Comparison of ENCODE assay signal across 1 cellular context in the genomic region with DNA sequence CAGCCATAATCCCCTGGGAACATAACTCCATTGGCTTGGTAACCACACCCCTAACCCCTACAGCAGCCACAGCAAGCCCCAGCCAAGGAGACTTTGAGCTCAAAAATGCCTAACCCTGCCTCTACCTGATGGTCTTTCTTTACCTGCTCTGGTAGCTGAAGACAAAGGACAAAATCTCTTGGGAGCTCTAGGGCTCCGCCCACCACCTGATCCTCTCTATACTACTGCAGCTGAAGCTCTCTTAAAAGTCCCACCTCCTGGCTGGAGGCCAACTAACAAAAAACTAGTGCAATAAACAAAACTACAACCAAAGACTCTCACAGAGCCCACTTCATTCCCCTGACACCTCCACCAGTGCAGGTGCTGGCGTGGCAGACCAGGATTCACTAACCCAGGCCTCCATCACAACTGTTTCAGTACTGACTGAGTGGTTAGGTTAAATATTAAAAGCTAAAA.
TF ChIP-seq lines count a peak whose summit lies in the region.

No MANE protein-coding gene starts in this region.

TF ChIP-seq in H1, 55 proteins besides CTCF, POLR2A, EP300 and RAD21:
- no peak for TF ChIP-seq SIRT6 (IDR thresholded peaks at IDR 0.05; ENCODE audit: low read length)
- TF ChIP-seq, protein P1, sequence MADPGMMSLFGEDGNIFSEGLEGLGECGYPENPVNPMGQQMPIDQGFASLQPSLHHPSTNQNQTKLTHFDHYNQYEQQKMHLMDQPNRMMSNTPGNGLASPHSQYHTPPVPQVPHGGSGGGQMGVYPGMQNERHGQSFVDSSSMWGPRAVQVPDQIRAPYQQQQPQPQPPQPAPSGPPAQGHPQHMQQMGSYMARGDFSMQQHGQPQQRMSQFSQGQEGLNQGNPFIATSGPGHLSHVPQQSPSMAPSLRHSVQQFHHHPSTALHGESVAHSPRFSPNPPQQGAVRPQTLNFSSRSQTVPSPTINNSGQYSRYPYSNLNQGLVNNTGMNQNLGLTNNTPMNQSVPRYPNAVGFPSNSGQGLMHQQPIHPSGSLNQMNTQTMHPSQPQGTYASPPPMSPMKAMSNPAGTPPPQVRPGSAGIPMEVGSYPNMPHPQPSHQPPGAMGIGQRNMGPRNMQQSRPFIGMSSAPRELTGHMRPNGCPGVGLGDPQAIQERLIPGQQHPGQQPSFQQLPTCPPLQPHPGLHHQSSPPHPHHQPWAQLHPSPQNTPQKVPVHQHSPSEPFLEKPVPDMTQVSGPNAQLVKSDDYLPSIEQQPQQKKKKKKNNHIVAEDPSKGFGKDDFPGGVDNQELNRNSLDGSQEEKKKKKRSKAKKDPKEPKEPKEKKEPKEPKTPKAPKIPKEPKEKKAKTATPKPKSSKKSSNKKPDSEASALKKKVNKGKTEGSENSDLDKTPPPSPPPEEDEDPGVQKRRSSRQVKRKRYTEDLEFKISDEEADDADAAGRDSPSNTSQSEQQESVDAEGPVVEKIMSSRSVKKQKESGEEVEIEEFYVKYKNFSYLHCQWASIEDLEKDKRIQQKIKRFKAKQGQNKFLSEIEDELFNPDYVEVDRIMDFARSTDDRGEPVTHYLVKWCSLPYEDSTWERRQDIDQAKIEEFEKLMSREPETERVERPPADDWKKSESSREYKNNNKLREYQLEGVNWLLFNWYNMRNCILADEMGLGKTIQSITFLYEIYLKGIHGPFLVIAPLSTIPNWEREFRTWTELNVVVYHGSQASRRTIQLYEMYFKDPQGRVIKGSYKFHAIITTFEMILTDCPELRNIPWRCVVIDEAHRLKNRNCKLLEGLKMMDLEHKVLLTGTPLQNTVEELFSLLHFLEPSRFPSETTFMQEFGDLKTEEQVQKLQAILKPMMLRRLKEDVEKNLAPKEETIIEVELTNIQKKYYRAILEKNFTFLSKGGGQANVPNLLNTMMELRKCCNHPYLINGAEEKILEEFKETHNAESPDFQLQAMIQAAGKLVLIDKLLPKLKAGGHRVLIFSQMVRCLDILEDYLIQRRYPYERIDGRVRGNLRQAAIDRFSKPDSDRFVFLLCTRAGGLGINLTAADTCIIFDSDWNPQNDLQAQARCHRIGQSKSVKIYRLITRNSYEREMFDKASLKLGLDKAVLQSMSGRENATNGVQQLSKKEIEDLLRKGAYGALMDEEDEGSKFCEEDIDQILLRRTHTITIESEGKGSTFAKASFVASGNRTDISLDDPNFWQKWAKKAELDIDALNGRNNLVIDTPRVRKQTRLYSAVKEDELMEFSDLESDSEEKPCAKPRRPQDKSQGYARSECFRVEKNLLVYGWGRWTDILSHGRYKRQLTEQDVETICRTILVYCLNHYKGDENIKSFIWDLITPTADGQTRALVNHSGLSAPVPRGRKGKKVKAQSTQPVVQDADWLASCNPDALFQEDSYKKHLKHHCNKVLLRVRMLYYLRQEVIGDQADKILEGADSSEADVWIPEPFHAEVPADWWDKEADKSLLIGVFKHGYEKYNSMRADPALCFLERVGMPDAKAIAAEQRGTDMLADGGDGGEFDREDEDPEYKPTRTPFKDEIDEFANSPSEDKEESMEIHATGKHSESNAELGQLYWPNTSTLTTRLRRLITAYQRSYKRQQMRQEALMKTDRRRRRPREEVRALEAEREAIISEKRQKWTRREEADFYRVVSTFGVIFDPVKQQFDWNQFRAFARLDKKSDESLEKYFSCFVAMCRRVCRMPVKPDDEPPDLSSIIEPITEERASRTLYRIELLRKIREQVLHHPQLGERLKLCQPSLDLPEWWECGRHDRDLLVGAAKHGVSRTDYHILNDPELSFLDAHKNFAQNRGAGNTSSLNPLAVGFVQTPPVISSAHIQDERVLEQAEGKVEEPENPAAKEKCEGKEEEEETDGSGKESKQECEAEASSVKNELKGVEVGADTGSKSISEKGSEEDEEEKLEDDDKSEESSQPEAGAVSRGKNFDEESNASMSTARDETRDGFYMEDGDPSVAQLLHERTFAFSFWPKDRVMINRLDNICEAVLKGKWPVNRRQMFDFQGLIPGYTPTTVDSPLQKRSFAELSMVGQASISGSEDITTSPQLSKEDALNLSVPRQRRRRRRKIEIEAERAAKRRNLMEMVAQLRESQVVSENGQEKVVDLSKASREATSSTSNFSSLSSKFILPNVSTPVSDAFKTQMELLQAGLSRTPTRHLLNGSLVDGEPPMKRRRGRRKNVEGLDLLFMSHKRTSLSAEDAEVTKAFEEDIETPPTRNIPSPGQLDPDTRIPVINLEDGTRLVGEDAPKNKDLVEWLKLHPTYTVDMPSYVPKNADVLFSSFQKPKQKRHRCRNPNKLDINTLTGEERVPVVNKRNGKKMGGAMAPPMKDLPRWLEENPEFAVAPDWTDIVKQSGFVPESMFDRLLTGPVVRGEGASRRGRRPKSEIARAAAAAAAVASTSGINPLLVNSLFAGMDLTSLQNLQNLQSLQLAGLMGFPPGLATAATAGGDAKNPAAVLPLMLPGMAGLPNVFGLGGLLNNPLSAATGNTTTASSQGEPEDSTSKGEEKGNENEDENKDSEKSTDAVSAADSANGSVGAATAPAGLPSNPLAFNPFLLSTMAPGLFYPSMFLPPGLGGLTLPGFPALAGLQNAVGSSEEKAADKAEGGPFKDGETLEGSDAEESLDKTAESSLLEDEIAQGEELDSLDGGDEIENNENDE (IDR thresholded peaks at IDR 0.05; ENCODE audit: insufficient replicate concordance, low read length), result no peak
- TF ChIP-seq MAFK (IDR thresholded peaks at IDR 0.05; ENCODE audit: low read depth, low read length), result no peak
- TF ChIP-seq, protein P2, sequence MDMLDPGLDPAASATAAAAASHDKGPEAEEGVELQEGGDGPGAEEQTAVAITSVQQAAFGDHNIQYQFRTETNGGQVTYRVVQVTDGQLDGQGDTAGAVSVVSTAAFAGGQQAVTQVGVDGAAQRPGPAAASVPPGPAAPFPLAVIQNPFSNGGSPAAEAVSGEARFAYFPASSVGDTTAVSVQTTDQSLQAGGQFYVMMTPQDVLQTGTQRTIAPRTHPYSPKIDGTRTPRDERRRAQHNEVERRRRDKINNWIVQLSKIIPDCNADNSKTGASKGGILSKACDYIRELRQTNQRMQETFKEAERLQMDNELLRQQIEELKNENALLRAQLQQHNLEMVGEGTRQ (IDR thresholded peaks at IDR 0.05; ENCODE audit: low read length), result no peak
